Comparison of ENCODE assay signal across 36 cellular contexts in genomic region chr16:10232757-10233156, GRCh38. TPM values are rescaled to one million over a fixed set of nuclear protein-coding genes. Genes with fewer than 3 reads are reported as not detected.
"Had no signal": no experiment of that assay in that cellular context is flagged by ENCODE, and none has a peak within 500 bp of the region (broad histone marks: within the 10 kb centered on the region; RNA-seq: fewer than 3 reads in every experiment).

No MANE protein-coding gene starts in this region.

- FAIRE-seq: astrocyte, TTC549 had no signal

- H3K27ac ChIP-seq: adrenal gland, body of pancreas, brain microvascular endothelial cell, breast epithelium, VCaP had no signal

- H3K36me3 ChIP-seq: adrenal gland, brain microvascular endothelial cell, breast epithelium had no signal

- ATAC-seq: activated CD8-positive, alpha-beta T cell treated with anti-CD3 and anti-CD28 coated beads for 36 hours; activated naive CD4-positive, alpha-beta T cell treated with anti-CD3 and anti-CD28 coated beads, Interleukin-2, amount 50 U/mL, for 72 hours; activated T-cell treated with anti-CD3 and anti-CD28 coated beads, Interleukin-2, amount 50 U/mL, for 4 hours; activated T-cell treated with anti-CD3 and anti-CD28 coated beads, Interleukin-2, amount 50 U/mL, for 72 hours; activated T-helper 17 cell treated with anti-CD3 and anti-CD28 coated beads, Interleukin-2, amount 50 U/mL, for 72 hours; body of pancreas had no signal

- H3K27me3 ChIP-seq: body of pancreas, brain microvascular endothelial cell, breast epithelium had no signal

- H3K4me1 ChIP-seq: adrenal gland, body of pancreas, breast epithelium had no signal

- H3K9me3 ChIP-seq: adrenal gland had no signal

- DNase-seq: activated B cell treated with CpG ODN at 0.5 μM for 24 hours; activated CD4-positive, alpha-beta memory T cell treated with anti-CD3 and anti-CD28 coated beads for 36 hours; activated CD4-positive, alpha-beta T cell treated with anti-CD3 and anti-CD28 coated beads for 4 hours; activated CD4-positive, alpha-beta T cell treated with anti-CD3 and anti-CD28 coated beads, Interleukin-2, amount 10 ng/mL, durations not matched to agents 24 days and 14 days; activated CD4-positive, alpha-beta T cell treated with anti-CD3 and anti-CD28 coated beads, Interleukin-2, amount 50 U/mL, for 1 hour; activated CD4-positive, alpha-beta T cell treated with anti-CD3 and anti-CD28 coated beads, Interleukin-2, amount 50 U/mL, for 4 hours; activated CD4-positive, CD25-positive, alpha-beta regulatory T cell treated with anti-CD3 and anti-CD28 coated beads, Interleukin-2, amount 50 U/mL, for 72 hours; activated CD8-positive, alpha-beta memory T cell treated with anti-CD3 and anti-CD28 coated beads, Interleukin-2, amount 50 U/mL, for 4 hours; activated CD8-positive, alpha-beta T cell treated with anti-CD3 and anti-CD28 coated beads for 36 hours; activated effector memory CD4-positive, alpha-beta T cell treated with anti-CD3 and anti-CD28 coated beads, Interleukin-2, amount 50 U/mL, for 16 hours; activated gamma-delta T cell treated with Interleukin-2 at 50 U/mL for 16 hours; activated naive CD4-positive, alpha-beta T cell; activated naive CD4-positive, alpha-beta T cell treated with anti-CD3 and anti-CD28 coated beads for 36 hours; activated naive CD4-positive, alpha-beta T cell treated with anti-CD3 and anti-CD28 coated beads, Interleukin-2, amount 50 U/mL, for 16 hours; activated naive CD8-positive, alpha-beta T cell treated with anti-CD3 and anti-CD28 coated beads for 36 hours; activated T-cell treated with anti-CD3 and anti-CD28 coated beads for 4 hours; activated T-cell treated with anti-CD3 and anti-CD28 coated beads, Interleukin-2, amount 50 U/mL, for 1 hour; activated T-cell treated with anti-CD3 and anti-CD28 coated beads, Interleukin-2, amount 50 U/mL, for 4 hours; activated T-cell treated with anti-CD3 and anti-CD28 coated beads, Interleukin-2, amount 50 U/mL, for 72 hours; adrenal gland; amniotic stem cell; aorta; body of pancreas; brain microvascular endothelial cell; central memory CD4-positive, alpha-beta T cell; T-helper 1 cell; T-helper 2 cell; T-helper 9 cell had no signal

- H3K4me3 ChIP-seq: adrenal gland, body of pancreas, breast epithelium had no signal

RNA-seq across cellular contexts. Expression of gene GRIN2A, which starts 50.5 kb away (rescaled TPM):
- total RNA-seq: activated CD4-positive, alpha-beta memory T cell treated with anti-CD3 and anti-CD28 coated beads for 36 hours; activated CD4-positive, alpha-beta T cell treated with anti-CD3 and anti-CD28 coated beads, Interleukin-2, amount 10 ng/mL, durations not matched to agents 24 days and 14 days; activated CD8-positive, alpha-beta memory T cell treated with anti-CD3 and anti-CD28 coated beads for 36 hours; activated CD8-positive, alpha-beta T cell treated with anti-CD3 and anti-CD28 coated beads for 36 hours; activated naive CD4-positive, alpha-beta T cell treated with anti-CD3 and anti-CD28 coated beads for 36 hours; activated naive CD4-positive, alpha-beta T cell treated with anti-CD3 and anti-CD28 coated beads, Interleukin-2, amount 50 U/mL, for 72 hours; activated naive CD8-positive, alpha-beta T cell treated with anti-CD3 and anti-CD28 coated beads for 36 hours; activated T-cell treated with anti-CD3 and anti-CD28 coated beads, Interleukin-2, amount 50 U/mL, for 4 hours; activated T-cell treated with anti-CD3 and anti-CD28 coated beads, Interleukin-2, amount 50 U/mL, for 72 hours; activated T-helper 1 cell treated with anti-CD3 and anti-CD28 coated beads, Interleukin-12 subunit alpha, Interleukin-12 subunit beta, Interleukin-2, Interleukin-4 antibody, amounts not matched to agents 30 ng/mL and 10 ng/mL and 1 ng/mL, durations not matched to agents 14 hours and 24 hours and 36 hours; activated T-helper 17 cell treated with anti-CD3 and anti-CD28 coated beads, Interleukin-2, amount 50 U/mL, for 72 hours had no signal
